In genomic region chrX:154661200-154661599, GRCh38 we compare ENCODE assay signal across 24 cellular contexts. TPM values are rescaled to one million over a fixed set of nuclear protein-coding genes. Genes with fewer than 3 reads are reported as not detected.
"Had no signal": no experiment of that assay in that cellular context is flagged by ENCODE, and none has a peak within 500 bp of the region (broad histone marks: within the 10 kb centered on the region; RNA-seq: fewer than 3 reads in every experiment).

No MANE protein-coding gene starts in this region.

- H3K4me3 Mint-ChIP-seq: activated CD4-positive, alpha-beta T cell treated with anti-CD3 and anti-CD28 coated beads for 36 hours; activated naive CD4-positive, alpha-beta T cell treated with anti-CD3 and anti-CD28 coated beads, Interleukin-2, amount 10 ng/mL, durations not matched to agents 7 days and 5 days; activated naive CD8-positive, alpha-beta T cell treated with anti-CD3 and anti-CD28 coated beads, Interleukin-2, amount 50 U/mL, for 24 hours; brain; naive thymus-derived CD8-positive, alpha-beta T cell; stimulated activated naive CD8-positive, alpha-beta T cell treated with anti-CD3 and anti-CD28 coated beads, Interleukin-15, amount 100 ng/mL, for 72 hours had no signal

- H3K27ac Mint-ChIP-seq: activated CD4-positive, alpha-beta T cell treated with anti-CD3 and anti-CD28 coated beads for 36 hours; activated naive CD4-positive, alpha-beta T cell treated with anti-CD3 and anti-CD28 coated beads, Interleukin-2, amount 10 ng/mL, durations not matched to agents 7 days and 5 days; activated naive CD8-positive, alpha-beta T cell treated with anti-CD3 and anti-CD28 coated beads, Interleukin-2, amount 50 U/mL, for 24 hours; activated T-helper 2 cell treated with anti-CD3 and anti-CD28 coated beads, Interferon-gamma antibody, Interleukin-2, Interleukin-4, amounts not matched to agents 10 μg/mL and 5 μg/mL and 100 μg/mL, durations not matched to agents 14 hours and 24 hours and 36 hours; brain; naive thymus-derived CD8-positive, alpha-beta T cell; stimulated activated naive CD8-positive, alpha-beta T cell treated with anti-CD3 and anti-CD28 coated beads, Interleukin-15, amount 100 ng/mL, for 72 hours had no signal

- ATAC-seq: activated CD4-positive, alpha-beta T cell treated with anti-CD3 and anti-CD28 coated beads for 36 hours; activated naive CD8-positive, alpha-beta T cell treated with anti-CD3 and anti-CD28 coated beads, Interleukin-2, amount 50 U/mL, for 24 hours; left ventricle myocardium superior; naive thymus-derived CD8-positive, alpha-beta T cell; psoas muscle; right cardiac atrium; stimulated activated naive CD8-positive, alpha-beta T cell treated with anti-CD3 and anti-CD28 coated beads, Interleukin-15, amount 100 ng/mL, for 72 hours had no signal

- H3K9me3 Mint-ChIP-seq: stimulated activated naive CD8-positive, alpha-beta T cell treated with anti-CD3 and anti-CD28 coated beads, Interleukin-15, amount 100 ng/mL, for 72 hours had no signal

- DNase-seq: activated CD4-positive, alpha-beta T cell treated with anti-CD3 and anti-CD28 coated beads for 36 hours; activated CD4-positive, alpha-beta T cell treated with anti-CD3 and anti-CD28 coated beads, Interleukin-2, amount 50 U/mL, for 48 hours; activated naive CD4-positive, alpha-beta T cell treated with anti-CD3 and anti-CD28 coated beads, Interleukin-2, amount 10 ng/mL, durations not matched to agents 7 days and 5 days; activated naive CD8-positive, alpha-beta T cell treated with anti-CD3 and anti-CD28 coated beads, Interleukin-2, amount 50 U/mL, for 24 hours; activated T-cell treated with anti-CD3 and anti-CD28 coated beads for 4 hours; anterior cingulate cortex; caudate nucleus; dorsolateral prefrontal cortex; foreskin fibroblast; left ventricle myocardium superior; naive thymus-derived CD8-positive, alpha-beta T cell; ovary; psoas muscle; right cardiac atrium; stimulated activated CD4-positive, alpha-beta T cell treated with anti-CD3 and anti-CD28 coated beads, Interleukin-2, amount 100 ng/mL, for 24 hours; stimulated activated naive CD8-positive, alpha-beta T cell treated with anti-CD3 and anti-CD28 coated beads, Interleukin-15, amount 100 ng/mL, for 72 hours; transverse colon had no signal

- H3K36me3 Mint-ChIP-seq: activated naive CD4-positive, alpha-beta T cell treated with anti-CD3 and anti-CD28 coated beads, Interleukin-2, amount 10 ng/mL, durations not matched to agents 7 days and 5 days; brain had no signal

- H3K27me3 Mint-ChIP-seq: activated CD4-positive, alpha-beta T cell treated with anti-CD3 and anti-CD28 coated beads for 36 hours; activated naive CD4-positive, alpha-beta T cell treated with anti-CD3 and anti-CD28 coated beads, Interleukin-2, amount 10 ng/mL, durations not matched to agents 7 days and 5 days; activated naive CD8-positive, alpha-beta T cell treated with anti-CD3 and anti-CD28 coated beads, Interleukin-2, amount 50 U/mL, for 24 hours; naive thymus-derived CD8-positive, alpha-beta T cell; stimulated activated naive CD8-positive, alpha-beta T cell treated with anti-CD3 and anti-CD28 coated beads, Interleukin-15, amount 100 ng/mL, for 72 hours had no signal

- H3K4me1 Mint-ChIP-seq: brain; stimulated activated naive CD8-positive, alpha-beta T cell treated with anti-CD3 and anti-CD28 coated beads, Interleukin-15, amount 100 ng/mL, for 72 hours had no signal

RNA-seq across cellular contexts. Expression of gene CTAG2, which starts 7.8 kb away (rescaled TPM):
- total RNA-seq: activated CD4-positive, alpha-beta T cell treated with anti-CD3 and anti-CD28 coated beads for 36 hours; activated T-helper 2 cell treated with anti-CD3 and anti-CD28 coated beads, Interferon-gamma antibody, Interleukin-2, Interleukin-4, amounts not matched to agents 10 μg/mL and 5 μg/mL and 100 μg/mL, durations not matched to agents 14 hours and 24 hours and 36 hours; glomerular endothelial cell; left ventricle myocardium superior; mucosa of gallbladder; right cardiac atrium; skeletal muscle tissue; suprapubic skin; transverse colon; vagina had no signal

RNA-seq across cellular contexts. Expression of gene CTAG1B, which starts 42.1 kb away (rescaled TPM):
- total RNA-seq: activated CD4-positive, alpha-beta T cell treated with anti-CD3 and anti-CD28 coated beads for 36 hours; activated T-helper 2 cell treated with anti-CD3 and anti-CD28 coated beads, Interferon-gamma antibody, Interleukin-2, Interleukin-4, amounts not matched to agents 10 μg/mL and 5 μg/mL and 100 μg/mL, durations not matched to agents 14 hours and 24 hours and 36 hours; glomerular endothelial cell; left ventricle myocardium superior; mucosa of gallbladder; naive thymus-derived CD8-positive, alpha-beta T cell; ovary; psoas muscle; right cardiac atrium; skeletal muscle tissue; suprapubic skin; transverse colon; vagina had no signal
